ENCODE assay signal across 19 cellular contexts in the genomic region with DNA sequence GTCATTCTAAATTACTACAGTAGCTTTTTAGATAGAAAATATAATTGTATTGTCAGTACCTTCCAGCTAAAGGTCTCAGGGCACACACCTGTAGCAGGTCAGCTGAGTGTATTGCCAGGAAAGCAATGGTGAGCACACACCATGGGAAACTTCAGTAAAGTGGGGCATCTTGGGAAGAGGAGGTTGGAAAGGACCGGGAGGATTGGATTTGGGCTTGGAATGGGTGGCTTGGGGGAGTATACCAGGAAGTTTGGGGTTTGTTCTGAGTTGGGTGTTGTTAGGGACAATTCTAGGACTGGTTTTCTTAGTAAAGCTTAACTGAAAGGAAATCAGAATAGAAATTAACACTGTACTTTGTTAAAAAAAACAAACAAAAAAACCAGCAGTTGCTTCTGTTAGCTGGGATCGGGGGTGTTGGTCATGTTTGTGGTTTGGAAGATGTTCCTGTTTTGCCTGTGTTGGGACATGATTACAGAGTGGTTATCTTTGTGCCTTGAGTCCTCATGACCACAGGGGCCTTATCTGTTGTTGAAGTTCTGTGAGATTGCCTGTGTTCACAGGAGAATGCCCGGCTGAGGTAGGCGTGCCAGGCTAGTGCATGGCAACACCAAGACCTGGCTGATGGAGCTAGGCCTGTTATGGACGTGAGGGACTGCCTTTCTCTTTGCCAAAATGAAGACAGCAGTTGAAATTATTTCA. TPM values are rescaled to one million over a fixed set of nuclear protein-coding genes. Genes with fewer than 3 reads are reported as not detected.
DNase-seq lines count a peak whose midpoint lies in the region; ATAC-seq and TF ChIP-seq lines count a peak whose summit lies in the region.
"Had no signal": no experiment of that assay in that cellular context is flagged by ENCODE, and none has a peak within 500 bp of the region (broad histone marks: within the 10 kb centered on the region; RNA-seq: fewer than 3 reads in every experiment).

No MANE protein-coding gene starts in this region.

- H3K4me3 ChIP-seq in AG10803 (ENCODE audit: low read length): no peak overlapping the region
- H3K4me3 ChIP-seq in HL-60 (replicated peaks; ENCODE audit: insufficient read depth, low read length): no peak overlapping the region
- no peak overlapping the region for H3K4me3 ChIP-seq in right atrium auricular region
- no peak overlapping the region for H3K4me3 ChIP-seq in gastroesophageal sphincter
- H3K4me3 ChIP-seq in transverse colon: no peak overlapping the region
- H3K4me3 ChIP-seq: coronary artery, tibial artery had no signal

- no peak for TF ChIP-seq CTCF in AG10803 (conservative IDR thresholded peaks at IDR 0.05; ENCODE audit: low read length)
- no peak for TF ChIP-seq CTCF in HL-60 (IDR thresholded peaks at IDR 0.05; ENCODE audit: insufficient read depth, low read length)
- no peak for TF ChIP-seq CTCF in right atrium auricular region (IDR thresholded peaks at IDR 0.05)
- TF ChIP-seq CTCF in gastroesophageal sphincter (IDR thresholded peaks at IDR 0.05): no peak
- no peak for TF ChIP-seq CTCF in transverse colon (IDR thresholded peaks at IDR 0.05)

- peaks cover 12% of the 10 kb centered on the region for H3K36me3 Mint-ChIP-seq in T-helper 2 cell treated with Interferon-gamma antibody and Interleukin-4, amounts not matched to agents 5 μg/mL and 100 μg/mL, for 36 hours (ENCODE audit: low read depth)
- H3K36me3 Mint-ChIP-seq in activated T-cell treated with anti-CD3 and anti-CD28 coated beads, Interleukin-2, amount 50 U/mL, for 4 hours (ENCODE audit: insufficient read depth): peaks cover 7% of the 10 kb centered on the region

- no peaks in the 10 kb centered on the region for H3K9me3 Mint-ChIP-seq in T-helper 2 cell treated with Interferon-gamma antibody and Interleukin-4, amounts not matched to agents 5 μg/mL and 100 μg/mL, for 36 hours
- no peaks in the 10 kb centered on the region for H3K9me3 Mint-ChIP-seq in activated T-cell treated with anti-CD3 and anti-CD28 coated beads, Interleukin-2, amount 50 U/mL, for 4 hours
- H3K9me3 Mint-ChIP-seq: activated B cell treated with CpG ODN at 0.5 μM for 24 hours had no signal

- no peaks in the 10 kb centered on the region for H3K27me3 Mint-ChIP-seq in T-helper 2 cell treated with Interferon-gamma antibody and Interleukin-4, amounts not matched to agents 5 μg/mL and 100 μg/mL, for 36 hours (ENCODE audit: low read depth)
- no peaks in the 10 kb centered on the region for H3K27me3 Mint-ChIP-seq in activated T-cell treated with anti-CD3 and anti-CD28 coated beads, Interleukin-2, amount 50 U/mL, for 4 hours (ENCODE audit: low read depth)
- H3K27me3 Mint-ChIP-seq: activated B cell treated with CpG ODN at 0.5 μM for 24 hours had no signal

- TF ChIP-seq POLR2A in gastroesophageal sphincter (IDR thresholded peaks at IDR 0.05) (no peak), transverse colon (IDR thresholded peaks at IDR 0.05) (no peak)

- intact Hi-C loops in transverse colon (cut with DNase I; ENCODE audit: low total_unique reads): no loop called here

- no peaks in the 10 kb centered on the region for H3K27me3 ChIP-seq in HL-60 (ENCODE audit: insufficient read depth, poor library complexity, severe bottlenecking)
- no peaks in the 10 kb centered on the region for H3K27me3 ChIP-seq in right atrium auricular region
- H3K27me3 ChIP-seq in gastroesophageal sphincter: no peaks in the 10 kb centered on the region
- H3K27me3 ChIP-seq in transverse colon: no peaks in the 10 kb centered on the region
- H3K27me3 ChIP-seq: BE2C, tibial artery had no signal

- H3K4me1 ChIP-seq in right atrium auricular region (peaks cover 0 to 9% of the 10 kb centered on the region in 2 donors), gastroesophageal sphincter (no peaks in the 10 kb centered on the region), transverse colon (peaks cover 0 to 19% (median 4%) of the 10 kb centered on the region in 4 donors)
- H3K4me1 ChIP-seq: BE2C, tibial artery had no signal

- 76 to 79% methylated on average over 5 of the region's 5 CpGs for WGBS in gastroesophageal sphincter (ENCODE audit: low coverage in 1 of 2), 2 donors
- 72 to 93% methylated on average over 4 to 5 of the region's 5 CpGs for WGBS in transverse colon (ENCODE audit: low coverage in 1 of 2), 2 donors

- no peaks in the 10 kb centered on the region for H3K9me3 ChIP-seq in right atrium auricular region
- H3K9me3 ChIP-seq in gastroesophageal sphincter: no peaks in the 10 kb centered on the region
- H3K9me3 ChIP-seq in transverse colon: no peaks in the 10 kb centered on the region
- H3K9me3 ChIP-seq: BE2C, tibial artery had no signal

- peak overlapping the region; percentile 52 for H3K4me3 Mint-ChIP-seq in T-helper 2 cell treated with Interferon-gamma antibody and Interleukin-4, amounts not matched to agents 5 μg/mL and 100 μg/mL, for 36 hours
- H3K4me3 Mint-ChIP-seq in activated T-cell treated with anti-CD3 and anti-CD28 coated beads, Interleukin-2, amount 50 U/mL, for 4 hours: no peak overlapping the region
- H3K4me3 Mint-ChIP-seq: activated B cell treated with CpG ODN at 0.5 μM for 24 hours, mesothelial cell of epicardium had no signal

- H3K27ac Mint-ChIP-seq in T-helper 2 cell treated with Interferon-gamma antibody and Interleukin-4, amounts not matched to agents 5 μg/mL and 100 μg/mL, for 36 hours: peak overlapping the region; percentile 79
- H3K27ac Mint-ChIP-seq: activated B cell treated with CpG ODN at 0.5 μM for 24 hours, mesothelial cell of epicardium had no signal

- in situ Hi-C loops in transverse colon (cut with MboI; ENCODE audit: low pct_ligation_motif_present in 1 of 4, low pct_unique_long_range_greater_than_20kb in 1 of 4, low sequenced_read_pairs in 3 of 4): no loop called here

- peaks cover 14% of the 10 kb centered on the region for H3K4me1 Mint-ChIP-seq in T-helper 2 cell treated with Interferon-gamma antibody and Interleukin-4, amounts not matched to agents 5 μg/mL and 100 μg/mL, for 36 hours (ENCODE audit: low read depth)
- H3K4me1 Mint-ChIP-seq in activated T-cell treated with anti-CD3 and anti-CD28 coated beads, Interleukin-2, amount 50 U/mL, for 4 hours (ENCODE audit: low read depth): peaks cover 9% of the 10 kb centered on the region
- H3K4me1 Mint-ChIP-seq: activated B cell treated with CpG ODN at 0.5 μM for 24 hours, mesothelial cell of epicardium had no signal

- DNase-seq in AG10803 (ENCODE audit: low read depth) (peak; percentile 29), HL-60 (ENCODE audit: low read depth in 1 of 2, low spot score in 1 of 2) (peak; percentile 50 to 96), right atrium auricular region (ENCODE audit: low spot score) (no peak), dedifferentiated amniotic fluid mesenchymal stem cell (ENCODE audit: extremely low spot score) (no peak), transverse colon (no peak)
- no peak for DNase-seq in T-helper 2 cell treated with Interferon-gamma antibody and Interleukin-4, amounts not matched to agents 5 μg/mL and 100 μg/mL, for 36 hours (ENCODE audit: low spot score)
- no peak for DNase-seq in activated T-cell treated with anti-CD3 and anti-CD28 coated beads, Interleukin-2, amount 50 U/mL, for 4 hours
- DNase-seq: activated B cell treated with CpG ODN at 0.5 μM for 24 hours; activated effector memory CD4-positive, alpha-beta T cell treated with anti-CD3 and anti-CD28 coated beads, Interleukin-2, amount 50 U/mL, for 16 hours; BE2C; glutamatergic neuron; H7; KG1; NCI-H2227 treated with DMSO at 0.1 percent for 48 hours; tibial artery had no signal

- H3K27ac ChIP-seq in HL-60 (replicated peaks): peak overlapping the region; percentile 86
- peak overlapping the region; percentile 5 to 15 for H3K27ac ChIP-seq in right atrium auricular region
- H3K27ac ChIP-seq in gastroesophageal sphincter: no peak overlapping the region
- H3K27ac ChIP-seq in transverse colon: peak overlapping the region in 1 of 4 donors; percentile 24
- H3K27ac ChIP-seq: coronary artery, RWPE1, tibial artery had no signal

- TF ChIP-seq EP300 in gastroesophageal sphincter (IDR thresholded peaks at IDR 0.05) (no peak), transverse colon (IDR thresholded peaks at IDR 0.05; ENCODE audit: low read depth) (no peak)

- no peaks in the 10 kb centered on the region for H3K36me3 ChIP-seq in right atrium auricular region
- H3K36me3 ChIP-seq in gastroesophageal sphincter: peaks cover 0 to 47% of the 10 kb centered on the region in 2 donors
- no peaks in the 10 kb centered on the region for H3K36me3 ChIP-seq in transverse colon
- H3K36me3 ChIP-seq: BE2C had no signal

- ATAC-seq in activated T-cell treated with anti-CD3 and anti-CD28 coated beads, Interleukin-2, amount 50 U/mL, for 4 hours: no peak
- ATAC-seq in gastroesophageal sphincter: no peak

RNA-seq across cellular contexts. Expression of gene PRIMPOL, which starts 35.1 kb away (rescaled TPM):
- total RNA-seq in right atrium auricular region: 10 to 100 TPM in 1 of 2 donors, 1 to 10 TPM in 1; 7.1 to 15.2 TPM
- 1 to 10 TPM; 6.6 to 6.9 (median 6.7) TPM for total RNA-seq in activated T-cell treated with anti-CD3 and anti-CD28 coated beads, Interleukin-2, amount 50 U/mL, for 4 hours
- total RNA-seq in gastroesophageal sphincter: 10 to 100 TPM; 14.2 to 21.6 (median 16.9) TPM
- total RNA-seq in transverse colon: 10 to 100 TPM in 3 of 4 donors, not detected in 1; 19.7 to 28.1 (median 24.6) TPM

RNA-seq across cellular contexts. Expression of gene CASP3, which starts 35.4 kb away (rescaled TPM):
- total RNA-seq in right atrium auricular region (10 to 100 TPM; 10.3 to 12.1 TPM), gastroesophageal sphincter (10 to 100 TPM; 12.1 to 28.5 (median 14.7) TPM), transverse colon (100 to 1,000 TPM in 1 of 4 donors, 10 to 100 TPM in 2, 1 to 10 TPM in 1; 6.2 to 147 (median 35.1) TPM)
- 10 to 100 TPM; 38.0 to 39.5 (median 38.6) TPM for total RNA-seq in activated T-cell treated with anti-CD3 and anti-CD28 coated beads, Interleukin-2, amount 50 U/mL, for 4 hours

RNA-seq across cellular contexts. Expression of gene CENPU, which starts 49.3 kb away (rescaled TPM):
- total RNA-seq in right atrium auricular region (1 to 10 TPM in 1 of 2 donors, under 1 TPM in 1; 0.85 to 1.1 TPM), gastroesophageal sphincter (1 to 10 TPM in 2 of 4 donors, under 1 TPM in 1, not detected in 1; 0.54 to 8.0 (median 1.1) TPM), transverse colon (1 to 10 TPM; 1.5 to 5.6 (median 4.1) TPM)
- total RNA-seq in activated T-cell treated with anti-CD3 and anti-CD28 coated beads, Interleukin-2, amount 50 U/mL, for 4 hours: 10 to 100 TPM; 27.9 to 31.4 (median 28.5) TPM

Comparison
In these comparisons a context has a peak if more than half of its experiments do, and no peak if none do; other contexts are left out.
1. DNase-seq: peak in AG10803 (single experiment) and HL-60 (2 of 2); none in T-helper 2 cell treated with Interferon-gamma antibody and Interleukin-4, amounts not matched to agents 5 μg/mL and 100 μg/mL, for 36 hours (single experiment), right atrium auricular region (single experiment), activated T-cell treated with anti-CD3 and anti-CD28 coated beads, Interleukin-2, amount 50 U/mL, for 4 hours (single experiment), dedifferentiated amniotic fluid mesenchymal stem cell (single experiment) and transverse colon (single experiment).
2. H3K27ac ChIP-seq: peak in HL-60 (single experiment) and right atrium auricular region (2 of 2); none in gastroesophageal sphincter (0 of 4).